ENCODE assay signal across 10 cellular contexts in the genomic region with DNA sequence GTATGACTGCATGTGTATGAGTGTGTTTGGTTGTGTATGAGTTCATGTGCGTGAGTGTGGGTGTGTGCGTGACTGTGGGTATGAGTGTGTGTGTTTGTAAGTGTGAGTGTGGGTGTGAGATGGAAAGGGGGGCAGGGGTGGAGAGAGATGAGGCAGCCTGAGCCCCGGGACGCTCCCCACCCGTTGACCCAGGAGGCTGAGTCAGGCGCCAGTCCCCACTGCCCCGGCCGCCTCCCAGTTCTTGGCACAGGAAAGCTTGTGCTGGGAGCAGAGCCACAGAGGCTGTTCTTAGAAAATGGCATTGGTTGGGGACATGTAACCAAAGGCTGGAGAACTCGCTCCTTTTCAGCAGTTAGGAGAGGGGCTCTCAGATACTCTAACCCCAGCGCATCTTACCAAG. TPM values are rescaled to one million over a fixed set of nuclear protein-coding genes. Genes with fewer than 3 reads are reported as not detected.
DNase-seq lines count a peak whose midpoint lies in the region; ATAC-seq, FAIRE-seq and TF ChIP-seq lines count a peak whose summit lies in the region.
"Had no signal": no experiment of that assay in that cellular context is flagged by ENCODE, and none has a peak within 500 bp of the region (broad histone marks: within the 10 kb centered on the region; RNA-seq: fewer than 3 reads in every experiment).

No MANE protein-coding gene starts in this region.

- WGBS in upper lobe of left lung, 2 donors, result 34 to 45% methylated on average over 9 to 10 of the region's 10 CpGs

- ATAC-seq in Right ventricle myocardium inferior (peak; percentile 91), upper lobe of left lung (ENCODE audit: low FRiP score in 2 of 2) (peak; percentile 31 to 84), GM21360 (IDR thresholded peaks at IDR 0.05; ENCODE audit: unreplicated experiment) (no peak), HG02642 (IDR thresholded peaks at IDR 0.05; ENCODE audit: poor library complexity, unreplicated experiment) (no peak)

- TF ChIP-seq CTCF in brain microvascular endothelial cell (IDR thresholded peaks at IDR 0.05; ENCODE audit: low read depth, low read length, missing control alignments) (no peak), kidney (IDR thresholded peaks at IDR 0.05; ENCODE audit: borderline replicate concordance, extremely low read depth, insufficient read depth) (no peak), upper lobe of left lung (IDR thresholded peaks at IDR 0.05) (no peak)

- intact Hi-C loops in Right ventricle myocardium inferior (cut with DNase I), result no loop called here
- intact Hi-C loops in cardiac septum (cut with DNase I), result no loop called here
- intact Hi-C loops in kidney (cut with DNase I), result no loop called here

- in situ Hi-C loops in brain microvascular endothelial cell (cut with HindIII; ENCODE audit: low pct_ligation_motif_present, low sequenced_read_pairs), result no loop called here

- H3K4me1 ChIP-seq in kidney (ENCODE audit: control insufficient read depth in 1 of 2, insufficient read depth in 1 of 2, low read depth in 1 of 2, low read length in 2 of 2), result no peaks in the 10 kb centered on the region
- H3K4me1 ChIP-seq in upper lobe of left lung, result peaks cover 0 to 8% (median 6%) of the 10 kb centered on the region in 4 donors
- H3K4me1 ChIP-seq: parathyroid adenoma had no signal

- DNase-seq in Right ventricle myocardium inferior (ENCODE audit: missing footprints), result no peak
- no peak for DNase-seq in cardiac septum (ENCODE audit: low spot score)
- DNase-seq in brain microvascular endothelial cell, result peak; percentile 23
- peak; percentile 89 for DNase-seq in kidney
- DNase-seq in upper lobe of left lung, result peak in 1 of 2 donors; percentile 75
- DNase-seq in SIG-M5 (lab: John Stamatoyannopoulos, UW), result no peak
- DNase-seq: CD4-positive, CD25-positive, alpha-beta regulatory T cell had no signal

- H3K9me3 ChIP-seq in kidney (ENCODE audit: control insufficient read depth in 1 of 2, low read length in 2 of 2), result peaks cover 0 to 6% of the 10 kb centered on the region in 2 donors
- peaks cover 0 to 6% (median 3%) of the 10 kb centered on the region in 4 donors for H3K9me3 ChIP-seq in upper lobe of left lung

- H3K4me3 ChIP-seq in brain microvascular endothelial cell (ENCODE audit: low read depth, low read length) (no peak overlapping the region), kidney (ENCODE audit: low read length in 2 of 2) (no peak overlapping the region), upper lobe of left lung (no peak overlapping the region)

- H3K36me3 ChIP-seq in brain microvascular endothelial cell (replicated peaks), result no peaks in the 10 kb centered on the region
- no peaks in the 10 kb centered on the region for H3K36me3 ChIP-seq in kidney (ENCODE audit: control insufficient read depth in 1 of 2, insufficient read depth in 2 of 2, low read length in 2 of 2)
- H3K36me3 ChIP-seq in upper lobe of left lung, result no peaks in the 10 kb centered on the region

- no peak overlapping the region for H3K9ac ChIP-seq in kidney (ENCODE audit: low read length in 2 of 2)
- H3K9ac ChIP-seq: parathyroid adenoma had no signal

- no peak overlapping the region for H3K27ac ChIP-seq in brain microvascular endothelial cell
- no peak overlapping the region for H3K27ac ChIP-seq in kidney (ENCODE audit: low read depth in 2 of 2, low read length in 2 of 2)
- no peak overlapping the region for H3K27ac ChIP-seq in upper lobe of left lung
- H3K27ac ChIP-seq: parathyroid adenoma had no signal

- no peaks in the 10 kb centered on the region for H3K27me3 ChIP-seq in brain microvascular endothelial cell (replicated peaks)
- no peaks in the 10 kb centered on the region for H3K27me3 ChIP-seq in upper lobe of left lung

- no peak for TF ChIP-seq POLR2A in upper lobe of left lung (IDR thresholded peaks at IDR 0.05)

- FAIRE-seq in kidney (lab: Jason Lieb, UNC), result no peak

- no peak for TF ChIP-seq EP300 in upper lobe of left lung (IDR thresholded peaks at IDR 0.05)

RNA-seq across cellular contexts. Expression of gene NUB1, which starts 27.8 kb away (rescaled TPM):
- total RNA-seq in Right ventricle myocardium inferior (31.3 TPM), cardiac septum (32.6 TPM), kidney (51.8 TPM), upper lobe of left lung (10 to 100 TPM; 37.0 to 80.0 (median 50.0) TPM)
- polyA plus RNA-seq in kidney (ENCODE audit: insufficient read depth, low read depth, low replicate concordance), result 32.7 TPM

Comparison
In these comparisons a context has a peak if more than half of its experiments do, and no peak if none do; other contexts are left out.
1. ATAC-seq: peak in Right ventricle myocardium inferior (single experiment) and upper lobe of left lung (2 of 2); none in GM21360 (single experiment) and HG02642 (single experiment).
2. DNase-seq: peak in brain microvascular endothelial cell (single experiment) and kidney (single experiment); none in Right ventricle myocardium inferior (single experiment), cardiac septum (single experiment) and SIG-M5 (single experiment).